In genomic region chr16:74899786-74900185, GRCh38 we compare ENCODE assay signal across 22 cellular contexts.
"Had no signal": no experiment of that assay in that cellular context is flagged by ENCODE, and none has a peak within 500 bp of the region (broad histone marks: within the 10 kb centered on the region; RNA-seq: fewer than 3 reads in every experiment).

No MANE protein-coding gene starts in this region.

- H3K9me3 ChIP-seq: SJSA1 had no signal

- H3K4me2 ChIP-seq: KMS-11 had no signal

- H3K27ac ChIP-seq: KMS-11, SJSA1, SK-N-MC had no signal

- H3K27me3 Mint-ChIP-seq: IgD-negative memory B cell had no signal

- H3K4me1 Mint-ChIP-seq: IgD-negative memory B cell had no signal

- H3K27me3 ChIP-seq: SJSA1 had no signal

- H3K9me3 Mint-ChIP-seq: IgD-negative memory B cell had no signal

- H3K4me3 ChIP-seq: K562, SJSA1, SK-N-MC had no signal

- H3K4me3 Mint-ChIP-seq: IgD-negative memory B cell had no signal

- H3K27ac Mint-ChIP-seq: IgD-negative memory B cell had no signal

- ATAC-seq: K562 had no signal

- DNase-seq: Kasumi-1, MM.1S, NCI-H1092 treated with DMSO at 0.1 percent for 48 hours, NCI-H1436, NCI-H187, NCI-H2029, NCI-H2081 treated with DMSO at 0.1 percent for 48 hours, NCI-H2171, NCI-H226, NCI-H446, NCI-H510A, NCI-H524 treated with DMSO at 0.1 percent for 48 hours, NCI-H69, NCI-H774, Right ventricle myocardium superior, RPMI8226, SIG-M5 had no signal
